ENCODE assay signal across 16 cellular contexts in genomic region chr1:85572574-85572973, GRCh38. TPM values are rescaled to one million over a fixed set of nuclear protein-coding genes. Genes with fewer than 3 reads are reported as not detected.
"Had no signal": no experiment of that assay in that cellular context is flagged by ENCODE, and none has a peak within 500 bp of the region (broad histone marks: within the 10 kb centered on the region; RNA-seq: fewer than 3 reads in every experiment).

No MANE protein-coding gene starts in this region.

- H3K9me3 Mint-ChIP-seq: activated CD4-positive, alpha-beta memory T cell treated with anti-CD3 and anti-CD28 coated beads for 36 hours; dendritic cell treated with granulocyte-macrophage colony-stimulating factor and Interleukin-4, amounts not matched to agents 40 ng/mL and 50 ng/mL, for 4 days had no signal

- H3K27me3 ChIP-seq: body of pancreas, SJSA1, thyroid gland had no signal

- H3K36me3 ChIP-seq: heart right ventricle, stomach, thyroid gland had no signal

- H3K36me3 Mint-ChIP-seq: activated CD4-positive, alpha-beta memory T cell treated with anti-CD3 and anti-CD28 coated beads for 36 hours had no signal

- H3K27ac ChIP-seq: body of pancreas, heart right ventricle, thyroid gland had no signal

- FAIRE-seq: frontal cortex, islet of Langerhans had no signal

- ATAC-seq: body of pancreas, heart right ventricle, left lobe of liver had no signal

- DNase-seq: activated CD4-positive, alpha-beta memory T cell treated with anti-CD3 and anti-CD28 coated beads for 36 hours; activated CD4-positive, CD25-positive, alpha-beta regulatory T cell treated with anti-CD3 and anti-CD28 coated beads, Interleukin-2, amount 50 U/mL, for 72 hours; activated T-cell treated with anti-CD3 and anti-CD28 coated beads, Interleukin-2, amount 50 U/mL, for 48 hours; body of pancreas; heart right ventricle; nephron progenitor cell; stimulated activated CD4-positive, alpha-beta T cell treated with anti-CD3 and anti-CD28 coated beads, Interleukin-15, amount 100 ng/mL, for 24 hours; stimulated activated CD4-positive, alpha-beta T cell treated with anti-CD3 and anti-CD28 coated beads, Interleukin-4, amount 100 ng/mL, for 4 hours; stomach; T-helper 9 cell; thyroid gland had no signal

- H3K9me3 ChIP-seq: body of pancreas, heart right ventricle, stomach, thyroid gland had no signal

- H3K4me3 ChIP-seq: body of pancreas, heart right ventricle, SJSA1, stomach, thyroid gland had no signal

- H3K27ac Mint-ChIP-seq: activated CD4-positive, alpha-beta memory T cell treated with anti-CD3 and anti-CD28 coated beads for 36 hours; dendritic cell treated with granulocyte-macrophage colony-stimulating factor and Interleukin-4, amounts not matched to agents 40 ng/mL and 50 ng/mL, for 4 days; nephron progenitor cell had no signal

- H3K4me3 Mint-ChIP-seq: activated CD4-positive, alpha-beta memory T cell treated with anti-CD3 and anti-CD28 coated beads for 36 hours; dendritic cell treated with granulocyte-macrophage colony-stimulating factor and Interleukin-4, amounts not matched to agents 40 ng/mL and 50 ng/mL, for 4 days; nephron progenitor cell had no signal

RNA-seq across cellular contexts. Expression of gene CCN1, which starts 8.0 kb away (rescaled TPM):
- total RNA-seq: activated CD4-positive, alpha-beta memory T cell treated with anti-CD3 and anti-CD28 coated beads for 36 hours had no signal
